ENCODE assay signal across 8 cellular contexts in the genomic region with DNA sequence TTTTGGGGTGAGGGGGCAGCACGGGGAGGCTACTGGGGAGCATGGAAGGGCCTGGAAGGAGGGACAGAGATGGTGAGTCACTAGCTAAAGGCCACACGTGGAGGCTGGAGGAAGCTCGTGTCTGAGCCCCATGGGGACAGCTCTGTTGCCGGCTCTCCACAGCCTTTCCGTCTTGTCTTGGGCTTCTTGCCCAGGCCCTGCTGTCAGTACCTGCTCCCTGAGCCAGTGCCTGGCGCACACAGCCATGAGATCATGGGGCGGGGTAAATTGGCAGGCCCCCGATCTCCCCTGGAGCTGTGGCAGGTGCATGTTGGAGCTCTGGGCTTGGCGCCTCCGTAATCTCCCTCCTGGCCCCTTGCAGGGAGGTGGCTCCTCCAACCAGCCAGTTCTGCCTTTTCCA. TPM values are rescaled to one million over a fixed set of nuclear protein-coding genes. Genes with fewer than 3 reads are reported as not detected.
DNase-seq lines count a peak whose midpoint lies in the region; ATAC-seq, FAIRE-seq and TF ChIP-seq lines count a peak whose summit lies in the region.
"Had no signal": no experiment of that assay in that cellular context is flagged by ENCODE, and none has a peak within 500 bp of the region (broad histone marks: within the 10 kb centered on the region; RNA-seq: fewer than 3 reads in every experiment).

No MANE protein-coding gene starts in this region.

- no peak for TF ChIP-seq POLR2A in gastroesophageal sphincter (IDR thresholded peaks at IDR 0.05)
- no peak for TF ChIP-seq POLR2A in spleen (IDR thresholded peaks at IDR 0.05)

- no peaks in the 10 kb centered on the region for H4K20me1 ChIP-seq in PC-3 (ENCODE audit: low read length)

- H3K4me3 ChIP-seq in PC-3 (ENCODE audit: low read length), result no peak overlapping the region
- no peak overlapping the region for H3K4me3 ChIP-seq in gastroesophageal sphincter
- no peak overlapping the region for H3K4me3 ChIP-seq in spleen

- no peaks in the 10 kb centered on the region for H3K27me3 ChIP-seq in PC-3 (ENCODE audit: low read length)
- peaks cover under 1% of the 10 kb centered on the region for H3K27me3 ChIP-seq in gastroesophageal sphincter
- H3K27me3 ChIP-seq in spleen (replicated peaks in 1 of 7), result peaks cover 0 to 26% (median 0%) of the 10 kb centered on the region in 7 donors

- H2AFZ ChIP-seq in PC-3 (ENCODE audit: low read length), result peak overlapping the region; percentile 47; the same call in 1 of the 2 replicates

- CTCF ChIA-PET in PC-3 (lab: Charles Lee), result interaction anchor here (0.8 kb wide), 1 partner anchor 16 kb away, joined by 3 read pairs; the partner anchor contains the start of gene KRT80

- H3K4me1 ChIP-seq in PC-3 (ENCODE audit: insufficient read depth, low read length) (peaks cover 55% of the 10 kb centered on the region), gastroesophageal sphincter (peaks cover 0 to 23% (median 10%) of the 10 kb centered on the region in 3 donors), spleen (peaks cover 0 to 34% (median 19%) of the 10 kb centered on the region in 6 donors)

- H3K79me2 ChIP-seq in PC-3 (ENCODE audit: low read length), result no peaks in the 10 kb centered on the region

- 40% methylated on average over 1 of the region's 10 CpGs; no CpG with 5 or more reads in 1 of the 2 donors for WGBS in gastroesophageal sphincter (ENCODE audit: low coverage in 1 of 2), 2 donors
- 31 to 65% (median 57%) methylated on average over 3 to 10 of the region's 10 CpGs for WGBS in spleen, 5 donors

- TF ChIP-seq CTCF in PC-3 (conservative IDR thresholded peaks at IDR 0.05; ENCODE audit: low read depth, low read length) (no peak), gastroesophageal sphincter (IDR thresholded peaks at IDR 0.05) (no peak), spleen (IDR thresholded peaks at IDR 0.05 in 8 of 11, conservative IDR thresholded peaks at IDR 0.05 in 3 of 11) (no peak), D721Med (IDR thresholded peaks at IDR 0.05; ENCODE audit: insufficient read depth, missing control alignments) (no peak)

- FAIRE-seq in D721Med (lab: Jason Lieb, UNC), result no peak

- H3K9ac ChIP-seq in PC-3 (ENCODE audit: low read length), result no peak overlapping the region

- H3K36me3 ChIP-seq in PC-3 (ENCODE audit: low read depth, low read length) (no peaks in the 10 kb centered on the region), gastroesophageal sphincter (no peaks in the 10 kb centered on the region), spleen (no peaks in the 10 kb centered on the region)

- H3K9me3 ChIP-seq in PC-3 (ENCODE audit: low read length) (no peaks in the 10 kb centered on the region), gastroesophageal sphincter (no peaks in the 10 kb centered on the region), spleen (no peaks in the 10 kb centered on the region)

- peak; percentile 58 for DNase-seq in LHCN-M2 (ENCODE audit: low read depth)
- DNase-seq in PC-3, result peak; percentile 64
- peak; percentile 68 for DNase-seq in spleen
- no peak for DNase-seq in activated CD4-positive, alpha-beta T cell treated with anti-CD3 and anti-CD28 coated beads for 4 hours
- no peak for DNase-seq in D721Med (ENCODE audit: insufficient read length, low spot score)

- intact Hi-C loops in PC-3 (cut with micrococcal nuclease) (no loop called here), spleen (cut with DNase I; ENCODE audit: low total_unique reads) (no loop called here)

- BruUV-seq in PC-3 (replicated peaks; lab: Mats Ljungman, UMichigan), result no TSS peak

- no peaks in the 10 kb centered on the region for H3K9me2 ChIP-seq in PC-3 (replicated peaks; ENCODE audit: low read length)

- ATAC-seq in PC-3 (peak; percentile 42), gastroesophageal sphincter (peak; percentile 58), HG03565 (IDR thresholded peaks at IDR 0.05; ENCODE audit: unreplicated experiment) (no peak)

- H3F3A ChIP-seq in PC-3 (ENCODE audit: low read length, unreplicated experiment), result no peaks in the 10 kb centered on the region

- no peak for TF ChIP-seq EP300 in gastroesophageal sphincter (IDR thresholded peaks at IDR 0.05)

- peak overlapping the region; percentile 47 for H3K4me2 ChIP-seq in PC-3 (ENCODE audit: low read length)

- POLR2A ChIA-PET in PC-3 (lab: Charles Lee; ENCODE audit: unreplicated experiment), result interaction anchor here (0.6 to 0.7 kb wide), 4 partner anchors 9 to 61 kb away, joined by 3 to 20 read pairs (median 4); no protein-coding TSS in a partner anchor

- peak overlapping the region; percentile 25 for H3K27ac ChIP-seq in PC-3 (ENCODE audit: low read length)
- peak overlapping the region in 1 of 4 donors; percentile 38 for H3K27ac ChIP-seq in gastroesophageal sphincter
- H3K27ac ChIP-seq in spleen, result no peak overlapping the region

RNA-seq across cellular contexts. Expression of gene KRT80, which starts 16.1 kb away (rescaled TPM):
- total RNA-seq in LHCN-M2 (2014; rRNA removed), result 4.2 and 6.7 TPM in 2 replicates
- polyA plus RNA-seq in LHCN-M2 (2012), result 18.8 TPM
- 19.8 and 30.1 TPM in 2 replicates for total RNA-seq in PC-3 (2014; rRNA removed)
- under 1 TPM in 3 of 4 donors, not detected in 1; 0.16 to 0.54 (median 0.31) TPM for total RNA-seq in gastroesophageal sphincter
- under 1 TPM in 2 of 7 donors, not detected in 5; 0.17 to 0.37 TPM for total RNA-seq in spleen
- polyA plus RNA-seq in spleen, result under 1 TPM in 1 of 3 donors, not detected in 2; 0.03 TPM
- total RNA-seq: mononuclear cell had no signal

RNA-seq across cellular contexts. Expression of gene KRT7, which starts 25.1 kb away (rescaled TPM):
- total RNA-seq in LHCN-M2 (2014; rRNA removed) (0.40 and 2.2 TPM in 2 replicates), PC-3 (2014; rRNA removed) (2,144 and 2,979 TPM in 2 replicates), gastroesophageal sphincter (10 to 100 TPM in 1 of 4 donors, 1 to 10 TPM in 2, under 1 TPM in 1; 0.47 to 78.7 (median 4.3) TPM), spleen (1 to 10 TPM in 1 of 7 donors, under 1 TPM in 3, not detected in 3; 0.73 to 1.5 (median 0.83) TPM)
- 11.4 TPM for polyA plus RNA-seq in LHCN-M2 (2012)
- polyA plus RNA-seq in spleen, result 1 to 10 TPM; 1.2 to 1.9 (median 1.6) TPM
- total RNA-seq: mononuclear cell had no signal

Comparison
In these comparisons a context has a peak if more than half of its experiments do, and no peak if none do; other contexts are left out.
1. DNase-seq: peak in LHCN-M2 (single experiment), PC-3 (single experiment) and spleen (single experiment); none in activated CD4-positive, alpha-beta T cell treated with anti-CD3 and anti-CD28 coated beads for 4 hours (0 of 2) and D721Med (single experiment).
2. RNA of gene KRT7, which starts 25.1 kb away (total RNA-seq): 2,144 to 2,979 TPM in PC-3; 0.47 to 78.7 TPM in gastroesophageal sphincter, 0.73 to 1.5 TPM in spleen and 0.40 to 2.2 TPM in LHCN-M2; every median in the first group is over 10 times any median in the second.